ENCODE assay signal across 8 cellular contexts in the genomic region with DNA sequence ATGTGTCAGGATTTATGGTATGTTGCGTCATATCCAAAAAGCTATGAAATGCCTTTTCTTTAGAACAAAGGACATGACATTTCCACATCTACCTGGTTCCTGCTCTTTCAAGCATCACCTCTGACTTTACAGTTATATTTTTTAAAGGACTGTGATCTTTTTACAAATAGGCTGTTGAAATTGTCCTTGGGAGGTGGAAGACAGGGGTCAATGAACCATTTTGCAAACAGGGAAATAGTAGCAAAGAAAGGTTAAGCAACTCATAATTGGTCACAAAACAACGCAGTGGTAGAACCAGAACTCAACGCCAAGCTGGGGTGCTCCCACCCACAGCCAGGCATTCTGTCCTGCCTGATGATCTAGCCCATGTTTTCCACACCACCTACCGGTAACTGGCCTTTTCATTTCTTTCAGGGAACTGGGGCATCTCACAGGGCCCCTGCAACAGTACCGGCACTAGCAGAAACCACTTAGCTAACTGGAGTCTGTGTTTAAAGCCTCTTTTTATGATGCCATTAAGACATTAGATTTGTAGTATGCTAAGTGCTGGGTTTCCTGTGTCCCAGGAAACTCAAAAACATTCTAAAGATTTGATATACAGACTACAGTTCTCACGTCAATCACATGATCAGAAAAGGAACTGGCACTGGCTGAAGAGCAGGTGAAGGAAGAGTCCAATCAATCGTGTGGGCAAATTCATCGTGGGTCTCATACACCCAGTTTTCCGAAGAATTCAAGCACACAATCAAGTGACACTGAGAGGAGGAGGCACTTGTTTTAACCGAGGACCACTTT. TPM values are rescaled to one million over a fixed set of nuclear protein-coding genes. Genes with fewer than 3 reads are reported as not detected.
DNase-seq lines count a peak whose midpoint lies in the region; ATAC-seq and TF ChIP-seq lines count a peak whose summit lies in the region.

No MANE protein-coding gene starts in this region.

- H3K27ac ChIP-seq in CD4-positive, alpha-beta T cell (ENCODE audit: low read depth, low read length): peak overlapping the region; percentile 68
- H3K27ac ChIP-seq in right cardiac atrium (ENCODE audit: low read length): peak overlapping the region; percentile 22

- no peaks in the 10 kb centered on the region for H3K9me3 ChIP-seq in CD4-positive, alpha-beta T cell (ENCODE audit: control insufficient read depth, low read length)
- H3K9me3 ChIP-seq in right cardiac atrium (ENCODE audit: control insufficient read depth, low read length): no peaks in the 10 kb centered on the region

- no peaks in the 10 kb centered on the region for H3K9me3 Mint-ChIP-seq in CD4-positive, alpha-beta T cell
- H3K9me3 Mint-ChIP-seq in activated naive CD4-positive, alpha-beta T cell treated with anti-CD3 and anti-CD28 coated beads, Interleukin-2, amount 50 U/mL, for 24 hours: no peaks in the 10 kb centered on the region
- no peaks in the 10 kb centered on the region for H3K9me3 Mint-ChIP-seq in stimulated activated naive B cell treated with anti-CD40 and anti-IgM and Interleukin-4, amounts not matched to agents 10 μg/mL and 1 μg/mL and 100 μg/mL, for 72 hours

- H3K4me1 ChIP-seq in right cardiac atrium (ENCODE audit: control insufficient read depth, insufficient read depth, low read length): peaks cover 7% of the 10 kb centered on the region

- 36% methylated on average over 10 of the region's 10 CpGs for WGBS in right cardiac atrium

- peaks cover 97% of the 10 kb centered on the region for H3K4me1 Mint-ChIP-seq in CD4-positive, alpha-beta T cell (ENCODE audit: low read depth)
- H3K4me1 Mint-ChIP-seq in activated naive CD4-positive, alpha-beta T cell treated with anti-CD3 and anti-CD28 coated beads, Interleukin-2, amount 50 U/mL, for 24 hours: peaks cover 95% of the 10 kb centered on the region
- peaks cover 37 to 79% of the 10 kb centered on the region in 2 donors for H3K4me1 Mint-ChIP-seq in stimulated activated naive B cell treated with anti-CD40 and anti-IgM and Interleukin-4, amounts not matched to agents 10 μg/mL and 1 μg/mL and 100 μg/mL, for 72 hours

- H3K36me3 Mint-ChIP-seq in CD4-positive, alpha-beta T cell (ENCODE audit: low read depth): peaks cover 81% of the 10 kb centered on the region
- H3K36me3 Mint-ChIP-seq in activated naive CD4-positive, alpha-beta T cell treated with anti-CD3 and anti-CD28 coated beads, Interleukin-2, amount 50 U/mL, for 24 hours: peaks cover 18% of the 10 kb centered on the region
- peaks cover 52 to 59% of the 10 kb centered on the region in 2 donors for H3K36me3 Mint-ChIP-seq in stimulated activated naive B cell treated with anti-CD40 and anti-IgM and Interleukin-4, amounts not matched to agents 10 μg/mL and 1 μg/mL and 100 μg/mL, for 72 hours

- no peak for TF ChIP-seq CTCF in CD4-positive, alpha-beta T cell (IDR thresholded peaks at IDR 0.05)

- H3K4me3 Mint-ChIP-seq in CD4-positive, alpha-beta T cell: peak overlapping the region; percentile 90
- H3K4me3 Mint-ChIP-seq in activated naive CD4-positive, alpha-beta T cell treated with anti-CD3 and anti-CD28 coated beads, Interleukin-2, amount 50 U/mL, for 24 hours: peak overlapping the region; percentile 88
- H3K4me3 Mint-ChIP-seq in stimulated activated naive B cell treated with anti-CD40 and anti-IgM and Interleukin-4, amounts not matched to agents 10 μg/mL and 1 μg/mL and 100 μg/mL, for 72 hours: peak overlapping the region; percentile 82

- no peaks in the 10 kb centered on the region for H3K27me3 ChIP-seq in CD4-positive, alpha-beta T cell (ENCODE audit: control insufficient read depth, insufficient read depth, low read length)
- H3K27me3 ChIP-seq in right cardiac atrium (ENCODE audit: control insufficient read depth, insufficient read depth): no peaks in the 10 kb centered on the region

- CTCF ChIA-PET in CD4-positive, alpha-beta T cell (lab: Charles Lee): interaction anchor here (1.0 to 2.0 kb wide), 6 partner anchors 10 to 336 kb away, joined by 3 to 11 read pairs (median 3); no protein-coding TSS in a partner anchor

- no peak overlapping the region for H3K4me3 ChIP-seq in right cardiac atrium (ENCODE audit: low read length)

- POLR2A ChIA-PET in CD4-positive, alpha-beta T cell (lab: Charles Lee): interaction anchor here (1.0 to 6.8 kb wide), 15 partner anchors 14 to 355 kb away, joined by 3 to 95 read pairs (median 5); a partner anchor contains a TSS

- ATAC-seq in CD4-positive, alpha-beta T cell (ENCODE audit: poor library complexity): peak; percentile 40
- ATAC-seq in right cardiac atrium (peak in 1 of 2 donors; percentile 16), GM19351 (IDR thresholded peaks at IDR 0.05; ENCODE audit: unreplicated experiment) (no peak), GM18520 (IDR thresholded peaks at IDR 0.05; ENCODE audit: unreplicated experiment) (no peak), HG02973 (IDR thresholded peaks at IDR 0.05; ENCODE audit: unreplicated experiment) (no peak)
- peak; percentile 34 to 57 for ATAC-seq in stimulated activated naive B cell treated with anti-CD40 and anti-IgM and Interleukin-4, amounts not matched to agents 10 μg/mL and 1 μg/mL and 100 μg/mL, for 72 hours (replicated peaks)

- peak in 1 of 10 experiments; percentile 33 for DNase-seq in CD4-positive, alpha-beta T cell
- peak; percentile 62 for DNase-seq in LHCN-M2 (ENCODE audit: low read depth)
- DNase-seq in right cardiac atrium: peak in 1 of 3 donors; percentile 42
- DNase-seq in stimulated activated naive B cell treated with anti-CD40 and anti-IgM and Interleukin-4, amounts not matched to agents 10 μg/mL and 1 μg/mL and 100 μg/mL, for 72 hours: no peak

- intact Hi-C loops in CD4-positive, alpha-beta T cell (cut with DNase I, micrococcal nuclease): loop anchor here (1.0 to 10.0 kb wide), 12 partner anchors 43 to 619 kb away; no protein-coding TSS in a partner anchor
- intact Hi-C loops in right cardiac atrium (cut with DNase I): loop anchor here (5.0 to 10.0 kb wide), 8 partner anchors 288 to 625 kb away; a partner anchor contains a TSS

- no peaks in the 10 kb centered on the region for H3K27me3 Mint-ChIP-seq in CD4-positive, alpha-beta T cell
- H3K27me3 Mint-ChIP-seq in activated naive CD4-positive, alpha-beta T cell treated with anti-CD3 and anti-CD28 coated beads, Interleukin-2, amount 50 U/mL, for 24 hours: no peaks in the 10 kb centered on the region
- no peaks in the 10 kb centered on the region for H3K27me3 Mint-ChIP-seq in stimulated activated naive B cell treated with anti-CD40 and anti-IgM and Interleukin-4, amounts not matched to agents 10 μg/mL and 1 μg/mL and 100 μg/mL, for 72 hours

- H3K27ac Mint-ChIP-seq in CD4-positive, alpha-beta T cell: peak overlapping the region; percentile 100
- H3K27ac Mint-ChIP-seq in activated naive CD4-positive, alpha-beta T cell treated with anti-CD3 and anti-CD28 coated beads, Interleukin-2, amount 50 U/mL, for 24 hours: peak overlapping the region; percentile 98
- H3K27ac Mint-ChIP-seq in stimulated activated naive B cell treated with anti-CD40 and anti-IgM and Interleukin-4, amounts not matched to agents 10 μg/mL and 1 μg/mL and 100 μg/mL, for 72 hours: peak overlapping the region; percentile 40

RNA-seq across cellular contexts. Expression of a gene that starts 13.9 kb away (rescaled TPM):
- total RNA-seq in CD4-positive, alpha-beta T cell: 10 to 100 TPM; 83.5 to 87.4 TPM
- 14.2 and 21.0 TPM in 2 replicates for total RNA-seq in LHCN-M2 (2014; rRNA removed)
- 10.8 TPM for polyA plus RNA-seq in LHCN-M2 (2012)
- 10 to 100 TPM in 2 of 4 donors, 1 to 10 TPM in 2; 8.5 to 15.6 (median 11.6) TPM for total RNA-seq in right cardiac atrium
- polyA plus RNA-seq in right cardiac atrium: 4.5 TPM

Comparison
In these comparisons a context has a peak if more than half of its experiments do, and no peak if none do; other contexts are left out.
1. ATAC-seq: peak in CD4-positive, alpha-beta T cell (single experiment) and stimulated activated naive B cell treated with anti-CD40 and anti-IgM and Interleukin-4, amounts not matched to agents 10 μg/mL and 1 μg/mL and 100 μg/mL, for 72 hours (2 of 2); none in GM19351 (single experiment), GM18520 (single experiment) and HG02973 (single experiment).
2. H3K27ac Mint-ChIP-seq: peak in every context shown above with its lines; median percentile 100 in CD4-positive, alpha-beta T cell; 98 in activated naive CD4-positive, alpha-beta T cell treated with anti-CD3 and anti-CD28 coated beads, Interleukin-2, amount 50 U/mL, for 24 hours; 40 in stimulated activated naive B cell treated with anti-CD40 and anti-IgM and Interleukin-4, amounts not matched to agents 10 μg/mL and 1 μg/mL and 100 μg/mL, for 72 hours.
3. Peak in every context shown above with its lines, with median percentiles within 50 percentile points of each other: H3K4me3 Mint-ChIP-seq.